ENCODE assay signal across 20 cellular contexts in the genomic region with DNA sequence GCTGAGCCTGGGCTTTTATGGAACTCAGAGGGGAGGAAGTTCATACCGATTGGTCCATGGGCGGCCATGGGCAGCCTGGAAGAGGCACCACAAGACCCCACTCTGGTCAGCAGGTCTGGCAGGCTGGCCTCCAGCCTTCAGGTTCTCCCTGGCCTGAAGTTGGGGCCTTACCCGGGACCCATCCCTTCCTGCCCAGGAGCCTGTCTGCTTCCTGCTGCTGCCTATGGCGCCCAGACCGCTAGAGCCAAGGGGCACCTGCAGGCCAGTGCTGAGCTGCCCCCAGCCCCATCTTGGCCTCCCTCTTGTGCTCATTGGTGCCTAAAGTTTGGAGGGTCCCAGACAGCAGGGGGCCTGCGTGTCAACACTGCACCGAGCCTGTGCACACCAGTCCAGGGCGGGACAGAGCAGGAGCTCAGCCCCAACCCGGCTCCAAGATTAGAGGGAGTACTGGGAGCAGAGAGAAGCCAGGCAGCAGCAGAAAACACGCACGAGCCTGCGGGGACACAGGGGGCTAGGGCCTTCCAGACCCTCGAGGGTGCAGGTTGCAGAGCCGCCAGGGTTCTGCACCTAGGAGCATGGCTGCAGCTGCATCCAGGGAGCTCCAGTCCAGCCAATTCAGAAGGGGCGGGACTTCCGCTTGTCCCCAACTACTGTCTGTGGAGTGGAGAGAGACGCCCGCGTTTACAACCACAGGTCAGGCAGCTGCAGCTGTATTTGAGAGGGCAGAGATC. TPM values are rescaled to one million over a fixed set of nuclear protein-coding genes. Genes with fewer than 3 reads are reported as not detected.
DNase-seq lines count a peak whose midpoint lies in the region; ATAC-seq, FAIRE-seq and TF ChIP-seq lines count a peak whose summit lies in the region.
"Had no signal": no experiment of that assay in that cellular context is flagged by ENCODE, and none has a peak within 500 bp of the region (broad histone marks: within the 10 kb centered on the region; RNA-seq: fewer than 3 reads in every experiment).

No MANE protein-coding gene starts in this region.

- H3K79me2 ChIP-seq in MM.1S (ENCODE audit: low read length): no peaks in the 10 kb centered on the region
- no peaks in the 10 kb centered on the region for H3K79me2 ChIP-seq in HepG2 (ENCODE audit: insufficient read depth, low read length)

- no peaks in the 10 kb centered on the region for H3K27me3 ChIP-seq in MM.1S (replicated peaks; ENCODE audit: insufficient read depth, low read length)
- no peaks in the 10 kb centered on the region for H3K27me3 ChIP-seq in HepG2 (ENCODE audit: control insufficient read depth in 1 of 2, insufficient read depth in 2 of 2, low read length in 2 of 2)
- H3K27me3 ChIP-seq: ascending aorta had no signal

- peak; percentile 77 for DNase-seq in DMS53 (lab: John Stamatoyannopoulos, UW)
- DNase-seq in MM.1S: peak; percentile 50
- peak; percentile 77 for DNase-seq in NCI-H774 (lab: John Stamatoyannopoulos, UW)
- DNase-seq in HepG2 (ENCODE audit: low spot score): no peak
- DNase-seq in activated CD4-positive, alpha-beta T cell treated with anti-CD3 and anti-CD28 coated beads, Interleukin-2, amount 10 ng/mL, durations not matched to agents 24 days and 14 days: no peak
- DNase-seq in stimulated activated CD4-positive, alpha-beta T cell treated with anti-CD3 and anti-CD28 coated beads, Interleukin-2, amount 100 ng/mL, for 48 hours: no peak
- no peak for DNase-seq in Right ventricle myocardium superior
- DNase-seq in germinal center (ENCODE audit: low spot score): no peak
- DNase-seq: activated CD8-positive, alpha-beta memory T cell treated with anti-CD3 and anti-CD28 coated beads for 24 hours; activated effector memory CD4-positive, alpha-beta T cell treated with Interleukin-2 at 50 U/mL for 16 hours; cortex of kidney; head of caudate nucleus; kidney; nucleus accumbens; stimulated activated naive B cell treated with anti-CD40 and anti-IgM and Interleukin-4, amounts not matched to agents 10 μg/mL and 1 μg/mL and 100 μg/mL, for 72 hours had no signal

- intact Hi-C loops in HepG2 (cut with micrococcal nuclease; ENCODE audit: unreplicated experiment) (no loop called here), Right ventricle myocardium superior (cut with DNase I) (no loop called here)
- intact Hi-C loops in activated CD4-positive, alpha-beta T cell treated with anti-CD3 and anti-CD28 coated beads, Interleukin-2, amount 10 ng/mL, durations not matched to agents 24 days and 14 days (cut with micrococcal nuclease): no loop called here

- in situ Hi-C loops in HepG2 (cut with HindIII; ENCODE audit: extremely low pct_ligation_motif_present, low pct_unique_long_range_greater_than_20kb): no loop called here

- TF ChIP-seq RAD21 in HepG2 (CRISPR knock-in tag; IDR thresholded peaks at IDR 0.05): no peak

- FAIRE-seq in HepG2 (lab: Jason Lieb, UNC): no peak
- FAIRE-seq: H1, kidney had no signal

- peaks cover 7% of the 10 kb centered on the region for H3K27me3 Mint-ChIP-seq in activated CD4-positive, alpha-beta T cell treated with anti-CD3 and anti-CD28 coated beads, Interleukin-2, amount 10 ng/mL, durations not matched to agents 24 days and 14 days
- H3K27me3 Mint-ChIP-seq: IgD-negative memory B cell had no signal

- H3K36me3 ChIP-seq in MM.1S (replicated peaks; ENCODE audit: insufficient read depth, low read length) (no peaks in the 10 kb centered on the region), HepG2 (replicated peaks in 1 of 2; ENCODE audit: control insufficient read depth in 1 of 2, insufficient read depth in 2 of 2, low read length in 2 of 2) (no peaks in the 10 kb centered on the region)
- H3K36me3 ChIP-seq: ascending aorta had no signal

- ATAC-seq in HepG2: peak; percentile 47; the same call in 2 of the 3 replicates
- ATAC-seq in Right ventricle myocardium superior (ENCODE audit: poor library complexity): no peak
- ATAC-seq: esophagus mucosa; stimulated activated naive B cell treated with anti-CD40 and anti-IgM and Interleukin-4, amounts not matched to agents 10 μg/mL and 1 μg/mL and 100 μg/mL, for 72 hours had no signal

- no peak for TF ChIP-seq POLR2A in HepG2 (IDR thresholded peaks at IDR 0.05; ENCODE audit: insufficient read depth in 1 of 2, low read depth in 2 of 2, low read length in 2 of 2)

- BruUV-seq in HepG2 (replicated peaks; lab: Mats Ljungman, UMichigan): no TSS peak

- H4K20me1 ChIP-seq in MM.1S (ENCODE audit: insufficient read depth, low read length) (no peaks in the 10 kb centered on the region), HepG2 (ENCODE audit: insufficient read depth, low read length) (no peaks in the 10 kb centered on the region)

- H3K9me3 Mint-ChIP-seq in activated CD4-positive, alpha-beta T cell treated with anti-CD3 and anti-CD28 coated beads, Interleukin-2, amount 10 ng/mL, durations not matched to agents 24 days and 14 days: no peaks in the 10 kb centered on the region
- H3K9me3 Mint-ChIP-seq: stimulated activated naive B cell treated with anti-CD40 and anti-IgM and Interleukin-4, amounts not matched to agents 10 μg/mL and 1 μg/mL and 100 μg/mL, for 72 hours had no signal

- no peak overlapping the region for H3K27ac Mint-ChIP-seq in activated CD4-positive, alpha-beta T cell treated with anti-CD3 and anti-CD28 coated beads, Interleukin-2, amount 10 ng/mL, durations not matched to agents 24 days and 14 days
- H3K27ac Mint-ChIP-seq: IgD-negative memory B cell; stimulated activated naive B cell treated with anti-CD40 and anti-IgM and Interleukin-4, amounts not matched to agents 10 μg/mL and 1 μg/mL and 100 μg/mL, for 72 hours had no signal

- H3K9me3 ChIP-seq in MM.1S (replicated peaks; ENCODE audit: insufficient read depth, low read length) (no peaks in the 10 kb centered on the region), HepG2 (ENCODE audit: low read length) (no peaks in the 10 kb centered on the region)
- H3K9me3 ChIP-seq: ascending aorta had no signal

- WGBS in HepG2 (ENCODE audit: low lambda C conversion rate): no CpG with 5 or more reads among the region's 19 CpGs

- H3K4me3 ChIP-seq in MM.1S (ENCODE audit: low read length): peak overlapping the region; percentile 52
- no peak overlapping the region; a peak in 1 of 6 replicates for H3K4me3 ChIP-seq in HepG2 (replicated peaks in 1 of 3; ENCODE audit: insufficient read depth in 1 of 3, low read depth in 2 of 3, low read length in 3 of 3)
- H3K4me3 ChIP-seq: ascending aorta had no signal

- H3K9me2 ChIP-seq in MM.1S (replicated peaks; ENCODE audit: insufficient read depth, low read length): no peaks in the 10 kb centered on the region

- TF ChIP-seq CTCF in MM.1S (IDR thresholded peaks at IDR 0.05; ENCODE audit: low read length) (no peak), HepG2 (CRISPR knock-in tag; IDR thresholded peaks at IDR 0.05) (no peak)

- H3K27ac ChIP-seq in MM.1S (ENCODE audit: low read length): no peak overlapping the region
- no peak overlapping the region for H3K27ac ChIP-seq in HepG2 (ENCODE audit: extremely low read length, insufficient read depth, low read length)
- H3K27ac ChIP-seq: ascending aorta, VCaP had no signal

- peak overlapping the region; percentile 63 for H3K4me2 ChIP-seq in MM.1S (ENCODE audit: low read depth, low read length)
- peak overlapping the region; percentile 39; the same call in 1 of the 2 replicates for H3K4me2 ChIP-seq in HepG2 (ENCODE audit: low read depth, low read length)

- no peak overlapping the region for H3K4me3 Mint-ChIP-seq in activated CD4-positive, alpha-beta T cell treated with anti-CD3 and anti-CD28 coated beads, Interleukin-2, amount 10 ng/mL, durations not matched to agents 24 days and 14 days
- H3K4me3 Mint-ChIP-seq: IgD-negative memory B cell; stimulated activated naive B cell treated with anti-CD40 and anti-IgM and Interleukin-4, amounts not matched to agents 10 μg/mL and 1 μg/mL and 100 μg/mL, for 72 hours had no signal

- CTCF ChIA-PET in HepG2 (lab: Yijun Ruan, JAX; ENCODE audit: low intra/inter-chr PET ratio, low total read pairs): no interaction called here

- H3K36me3 Mint-ChIP-seq in activated CD4-positive, alpha-beta T cell treated with anti-CD3 and anti-CD28 coated beads, Interleukin-2, amount 10 ng/mL, durations not matched to agents 24 days and 14 days (ENCODE audit: low read depth): no peaks in the 10 kb centered on the region
- H3K36me3 Mint-ChIP-seq: IgD-negative memory B cell; stimulated activated naive B cell treated with anti-CD40 and anti-IgM and Interleukin-4, amounts not matched to agents 10 μg/mL and 1 μg/mL and 100 μg/mL, for 72 hours had no signal

- TF ChIP-seq EP300 in HepG2 (IDR thresholded peaks at IDR 0.05; ENCODE audit: low read depth in 2 of 2, low read length in 2 of 2) (no peak), HepG2 (CRISPR knock-in tag; IDR thresholded peaks at IDR 0.05; ENCODE audit: borderline replicate concordance) (no peak)

- H2AFZ ChIP-seq in MM.1S (ENCODE audit: low read length) (peak overlapping the region; percentile 71), HepG2 (ENCODE audit: low read length) (no peak overlapping the region)

- no peaks in the 10 kb centered on the region for H3K4me1 Mint-ChIP-seq in activated CD4-positive, alpha-beta T cell treated with anti-CD3 and anti-CD28 coated beads, Interleukin-2, amount 10 ng/mL, durations not matched to agents 24 days and 14 days
- H3K4me1 Mint-ChIP-seq: IgD-negative memory B cell; stimulated activated naive B cell treated with anti-CD40 and anti-IgM and Interleukin-4, amounts not matched to agents 10 μg/mL and 1 μg/mL and 100 μg/mL, for 72 hours had no signal

- POLR2A ChIA-PET in HepG2 (lab: Yijun Ruan, JAX): no interaction called here

- H3K4me1 ChIP-seq in MM.1S (ENCODE audit: low read length) (no peaks in the 10 kb centered on the region), HepG2 (ENCODE audit: insufficient read depth, low read length) (peaks cover 14% of the 10 kb centered on the region)
- H3K4me1 ChIP-seq: ascending aorta had no signal

- no peaks in the 10 kb centered on the region for H3F3A ChIP-seq in MM.1S (ENCODE audit: insufficient read depth, low read length)

- H3K9ac ChIP-seq in MM.1S (ENCODE audit: low read length): no peak overlapping the region
- no peak overlapping the region for H3K9ac ChIP-seq in HepG2 (ENCODE audit: insufficient read depth, low read depth, low read length)

RNA-seq across cellular contexts. Expression of gene ZNF280C, which starts 30.7 kb away (rescaled TPM):
- total RNA-seq in HepG2 (2016; rRNA removed; fragmentation: Illumina TruSeq; extraction: Trizol) (3.3 and 5.4 TPM in 2 replicates), Right ventricle myocardium superior (1.0 TPM)
- total RNA-seq in HepG2 (2016; cell fraction: cytosol; rRNA removed; fragmentation: Illumina TruSeq; extraction: Trizol; ENCODE audit: low read depth): 0.40 and 0.62 TPM in 2 replicates
- total RNA-seq in HepG2 (2016; cell fraction: insoluble cytoplasmic fraction; rRNA removed; fragmentation: Illumina TruSeq; extraction: Trizol): 3.0 and 5.0 TPM in 2 replicates
- 2.7 and 2.8 TPM in 2 replicates for total RNA-seq in HepG2 (2016; cell fraction: membrane; rRNA removed; fragmentation: Illumina TruSeq; extraction: Trizol)
- 3.1 and 5.0 TPM in 2 replicates for total RNA-seq in HepG2 (2016; cell fraction: nucleus; rRNA removed; fragmentation: Illumina TruSeq; extraction: Trizol)
- polyA plus RNA-seq in HepG2 (2011; rRNA removed): 2.7 and 3.0 TPM in 2 replicates
- polyA plus RNA-seq in HepG2 (2011; cell fraction: cytosol; rRNA removed): 1.1 and 1.8 TPM in 2 replicates
- polyA plus RNA-seq in HepG2 (2011; cell fraction: nucleus; rRNA removed): 1.4 and 2.0 TPM in 2 replicates
- 0.96 and 1.4 TPM in 2 replicates for polyA plus RNA-seq in HepG2 (2012)
- 0.08 TPM in 2 replicates for polyA plus RNA-seq in HepG2 (2016; cell fraction: cytosol; fragmentation: Illumina TruSeq; extraction: Trizol; ENCODE audit: low read depth)
- polyA plus RNA-seq in HepG2 (2016; cell fraction: insoluble cytoplasmic fraction; fragmentation: Illumina TruSeq; extraction: Trizol; ENCODE audit: low read depth): 3.0 and 3.2 TPM in 2 replicates
- polyA plus RNA-seq in HepG2 (2016; cell fraction: membrane; fragmentation: Illumina TruSeq; extraction: Trizol; ENCODE audit: low read depth): 0.23 and 0.34 TPM in 2 replicates
- 4.2 and 4.8 TPM in 2 replicates for polyA plus RNA-seq in HepG2 (2016; cell fraction: nucleus; fragmentation: Illumina TruSeq; extraction: Trizol; ENCODE audit: insufficient read depth, low read depth)
- 2.0 and 3.9 TPM in 2 replicates for polyA minus RNA-seq in HepG2 (2011; rRNA and poly(A)+ RNA removed; ENCODE audit: low replicate concordance)
- 2.5 and 3.0 TPM in 2 replicates for polyA minus RNA-seq in HepG2 (2011; cell fraction: cytosol; rRNA and poly(A)+ RNA removed)
- polyA minus RNA-seq in HepG2 (2011; cell fraction: nucleus; rRNA and poly(A)+ RNA removed): 4.1 and 7.0 TPM in 2 replicates
- 6.0 and 7.5 TPM in 2 replicates for total RNA-seq in activated CD4-positive, alpha-beta T cell treated with anti-CD3 and anti-CD28 coated beads, Interleukin-2, amount 10 ng/mL, durations not matched to agents 24 days and 14 days

RNA-seq across cellular contexts. Expression of gene SLC25A14, which starts 40.3 kb away (rescaled TPM):
- 7.4 and 14.0 TPM in 2 replicates for total RNA-seq in HepG2 (2016; rRNA removed; fragmentation: Illumina TruSeq; extraction: Trizol)
- total RNA-seq in HepG2 (2016; cell fraction: cytosol; rRNA removed; fragmentation: Illumina TruSeq; extraction: Trizol; ENCODE audit: low read depth): 5.8 and 6.3 TPM in 2 replicates
- total RNA-seq in HepG2 (2016; cell fraction: insoluble cytoplasmic fraction; rRNA removed; fragmentation: Illumina TruSeq; extraction: Trizol): 9.0 and 14.3 TPM in 2 replicates
- 7.6 and 7.8 TPM in 2 replicates for total RNA-seq in HepG2 (2016; cell fraction: membrane; rRNA removed; fragmentation: Illumina TruSeq; extraction: Trizol)
- total RNA-seq in HepG2 (2016; cell fraction: nucleus; rRNA removed; fragmentation: Illumina TruSeq; extraction: Trizol): 18.4 and 23.6 TPM in 2 replicates
- polyA plus RNA-seq in HepG2 (2011; rRNA removed): 12.8 and 15.6 TPM in 2 replicates
- polyA plus RNA-seq in HepG2 (2011; cell fraction: cytosol; rRNA removed): 3.6 and 6.8 TPM in 2 replicates
- 28.0 and 36.8 TPM in 2 replicates for polyA plus RNA-seq in HepG2 (2011; cell fraction: nucleus; rRNA removed)
- polyA plus RNA-seq in HepG2 (2012): 11.2 and 13.6 TPM in 2 replicates
- polyA plus RNA-seq in HepG2 (2016; cell fraction: cytosol; fragmentation: Illumina TruSeq; extraction: Trizol; ENCODE audit: low read depth): 4.2 and 5.2 TPM in 2 replicates
- polyA plus RNA-seq in HepG2 (2016; cell fraction: insoluble cytoplasmic fraction; fragmentation: Illumina TruSeq; extraction: Trizol; ENCODE audit: low read depth): 7.6 and 8.0 TPM in 2 replicates
- 5.2 and 6.7 TPM in 2 replicates for polyA plus RNA-seq in HepG2 (2016; cell fraction: membrane; fragmentation: Illumina TruSeq; extraction: Trizol; ENCODE audit: low read depth)
- polyA plus RNA-seq in HepG2 (2016; cell fraction: nucleus; fragmentation: Illumina TruSeq; extraction: Trizol; ENCODE audit: insufficient read depth, low read depth): 32.4 and 37.7 TPM in 2 replicates
- polyA minus RNA-seq in HepG2 (2011; rRNA and poly(A)+ RNA removed; ENCODE audit: low replicate concordance): 6.7 and 13.0 TPM in 2 replicates
- polyA minus RNA-seq in HepG2 (2011; cell fraction: cytosol; rRNA and poly(A)+ RNA removed): 3.8 and 6.4 TPM in 2 replicates
- polyA minus RNA-seq in HepG2 (2011; cell fraction: nucleus; rRNA and poly(A)+ RNA removed): 27.6 and 28.6 TPM in 2 replicates
- total RNA-seq in activated CD4-positive, alpha-beta T cell treated with anti-CD3 and anti-CD28 coated beads, Interleukin-2, amount 10 ng/mL, durations not matched to agents 24 days and 14 days: 9.1 and 11.9 TPM in 2 replicates
- total RNA-seq in Right ventricle myocardium superior: 4.6 TPM

Comparison
In these comparisons a context has a peak if more than half of its experiments do, and no peak if none do; other contexts are left out.
1. DNase-seq: peak in DMS53 (single experiment), MM.1S (single experiment) and NCI-H774 (single experiment); none in HepG2 (single experiment), activated CD4-positive, alpha-beta T cell treated with anti-CD3 and anti-CD28 coated beads, Interleukin-2, amount 10 ng/mL, durations not matched to agents 24 days and 14 days (single experiment), stimulated activated CD4-positive, alpha-beta T cell treated with anti-CD3 and anti-CD28 coated beads, Interleukin-2, amount 100 ng/mL, for 48 hours (0 of 2), Right ventricle myocardium superior (single experiment) and germinal center (single experiment).